ENCODE assay signal across 1 cellular context in the genomic region with DNA sequence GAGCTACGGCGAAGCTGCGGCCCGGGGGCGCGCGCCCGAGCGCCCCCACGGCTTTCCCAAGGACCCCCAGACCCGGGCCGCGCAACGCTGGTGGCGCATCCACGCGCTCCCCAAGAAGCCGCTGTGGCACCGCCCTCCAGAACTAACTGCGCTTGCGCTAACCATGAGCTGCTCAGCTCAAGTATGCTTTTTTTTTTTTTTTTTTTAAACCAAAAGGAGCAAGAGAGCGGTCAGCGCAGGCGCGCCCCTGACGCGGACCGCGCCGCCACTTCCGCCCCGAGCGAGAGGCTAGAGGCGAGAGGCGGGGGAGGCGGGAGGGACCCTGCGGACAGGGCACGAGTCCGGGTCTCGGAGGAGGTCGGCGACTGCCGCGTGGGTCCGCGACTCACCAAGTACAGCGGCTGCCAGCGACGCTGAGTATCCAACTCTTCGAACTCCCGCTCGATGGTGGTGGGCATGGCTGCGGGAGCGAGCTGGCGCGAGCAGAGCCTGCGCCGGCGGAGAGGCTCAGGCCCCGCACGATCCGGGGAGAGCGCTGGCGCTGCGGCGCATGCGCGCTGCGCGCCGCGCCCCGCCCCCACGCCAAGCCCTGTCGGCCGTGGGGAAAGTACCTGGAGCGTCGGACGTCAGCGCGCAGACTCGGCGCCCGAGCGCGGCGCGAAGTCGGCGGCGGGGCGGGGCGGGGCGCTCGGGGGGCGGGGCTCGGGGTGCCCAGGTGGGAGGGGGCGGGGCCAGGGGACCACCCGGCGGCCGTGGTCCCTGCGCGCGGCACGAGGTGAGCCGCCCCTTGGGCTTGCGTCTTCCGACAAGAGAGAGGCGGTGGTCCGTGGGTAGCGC.
TF ChIP-seq lines count a peak whose summit lies in the region.

A gene (minus strand): TSS at position 554 of the 837 bp plus-strand sequence. CDS start 96 bp downstream, at position 458.

TF ChIP-seq in K562, 482 proteins besides CTCF, POLR2A, EP300 and RAD21 (continued from another document):
- TF ChIP-seq SIN3A (IDR thresholded peaks at IDR 0.05; ENCODE audit: borderline replicate concordance in 2 of 2, control insufficient read depth in 1 of 2, low read depth in 2 of 2, low read length in 2 of 2) (peak in 1 of 2 experiments; percentile 67; a peak in 2 of 4 replicates), SMC3 (conservative IDR thresholded peaks at IDR 0.05; ENCODE audit: insufficient read depth, low read depth, low read length) (no peak)
- TF ChIP-seq, protein P1, sequence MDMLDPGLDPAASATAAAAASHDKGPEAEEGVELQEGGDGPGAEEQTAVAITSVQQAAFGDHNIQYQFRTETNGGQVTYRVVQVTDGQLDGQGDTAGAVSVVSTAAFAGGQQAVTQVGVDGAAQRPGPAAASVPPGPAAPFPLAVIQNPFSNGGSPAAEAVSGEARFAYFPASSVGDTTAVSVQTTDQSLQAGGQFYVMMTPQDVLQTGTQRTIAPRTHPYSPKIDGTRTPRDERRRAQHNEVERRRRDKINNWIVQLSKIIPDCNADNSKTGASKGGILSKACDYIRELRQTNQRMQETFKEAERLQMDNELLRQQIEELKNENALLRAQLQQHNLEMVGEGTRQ (CRISPR knock-in tag; IDR thresholded peaks at IDR 0.05) = no peak
